8 cellular contexts compared by ENCODE assay signal in genomic region chr2:132963161-132963560, GRCh38.
"Had no signal": no experiment of that assay in that cellular context is flagged by ENCODE, and none has a peak within 500 bp of the region (broad histone marks: within the 10 kb centered on the region; RNA-seq: fewer than 3 reads in every experiment).

No MANE protein-coding gene starts in this region.

- H2AFZ ChIP-seq: GM23338 had no signal

- FAIRE-seq: H1, H54, HTR-8/SVneo, K562 had no signal

- H3K27ac Mint-ChIP-seq: GM23338, H9 had no signal

- DNase-seq: H9, HCEC 1CT, KG1 had no signal

- H3K4me3 ChIP-seq: GM23338, K562 had no signal

- H3K4me3 Mint-ChIP-seq: GM23338, H9 had no signal

- H3K4me2 ChIP-seq: GM23338 had no signal

- H3K9me3 Mint-ChIP-seq: GM23338, H9 had no signal

- H3K4me1 Mint-ChIP-seq: GM23338, H9 had no signal

- ATAC-seq: GM23338, K562 had no signal
